8 cellular contexts compared by ENCODE assay signal in the genomic region with DNA sequence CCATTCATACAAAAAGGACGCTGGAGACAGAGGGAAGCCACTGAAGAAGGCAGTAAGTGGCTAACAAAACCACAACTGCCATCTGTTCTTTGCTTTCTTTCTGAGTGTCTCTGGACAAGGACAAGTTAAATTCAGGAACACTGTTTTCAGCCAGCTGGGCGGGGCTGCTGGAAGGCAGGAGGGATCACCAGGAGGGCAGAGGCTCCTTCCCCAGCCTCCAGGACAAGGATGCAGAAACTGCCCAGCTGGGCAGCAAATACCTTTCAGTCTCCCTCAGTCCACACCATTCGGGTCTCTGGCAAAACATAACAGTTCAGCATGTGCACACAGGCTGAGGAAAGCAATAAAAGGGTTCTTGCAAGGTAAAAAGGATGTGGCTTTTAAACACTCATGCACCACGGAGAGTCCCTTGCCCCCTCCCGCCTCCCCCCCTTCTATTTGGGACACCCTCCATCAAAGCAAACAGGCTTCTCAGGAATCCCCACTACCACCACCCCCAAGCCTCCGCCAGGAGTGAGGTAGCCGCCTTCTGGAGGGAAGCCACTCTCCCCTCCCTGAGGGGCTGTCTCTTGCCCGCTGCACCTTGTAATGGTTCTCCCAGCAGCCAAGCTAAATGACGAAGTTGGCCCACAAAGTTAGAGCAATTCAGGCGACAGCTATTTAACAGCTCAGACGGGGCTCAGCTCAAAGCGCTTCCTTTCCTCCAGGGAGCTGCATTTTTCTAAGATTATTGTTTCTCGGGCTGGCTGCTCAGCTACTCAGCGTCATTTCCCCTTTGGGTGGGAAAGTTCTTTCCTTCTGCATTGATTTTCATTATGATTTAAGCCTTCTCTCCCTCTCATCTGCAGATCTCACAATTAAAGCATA. TPM values are rescaled to one million over a fixed set of nuclear protein-coding genes. Genes with fewer than 3 reads are reported as not detected.
DNase-seq lines count a peak whose midpoint lies in the region; ATAC-seq and TF ChIP-seq lines count a peak whose summit lies in the region.

No MANE protein-coding gene starts in this region.

- H3K36me3 ChIP-seq in HAP-1 (replicated peaks) (0 out of 2 replicates have a peak, but pooled peaks cover 4% of the 10 kb centered on the region), liver (ENCODE audit: control insufficient read depth in 4 of 4, insufficient read depth in 3 of 4, low read depth in 1 of 4, low read length in 3 of 4) (no peaks in the 10 kb centered on the region)

- peaks cover 3% of the 10 kb centered on the region for H3K27me3 Mint-ChIP-seq in brain

- H3K4me1 Mint-ChIP-seq in brain = peaks cover 59% of the 10 kb centered on the region

- H3K4me1 ChIP-seq in HAP-1 (peaks cover 26% of the 10 kb centered on the region), liver (ENCODE audit: control insufficient read depth in 4 of 4, insufficient read depth in 4 of 4, low read length in 3 of 4) (peaks cover 4 to 29% (median 21%) of the 10 kb centered on the region in 4 donors)

- DNase-seq in 8988T (peak; percentile 48), HAP-1 (ENCODE audit: low spot score in 2 of 2) (peak; percentile 28 to 54), SIG-M5 treated with dmso at 0.1 percent for 504 hours (lab: John Stamatoyannopoulos, UW; ENCODE audit: unreplicated experiment) (no peak)
- DNase-seq in stimulated activated CD4-positive, alpha-beta T cell treated with anti-CD3 and anti-CD28 coated beads, TNF-alpha, amount 100 ng/mL, for 48 hours (ENCODE audit: low read depth in 3 of 3) = peak; percentile 24 to 43 (median 33)

- H3K9ac ChIP-seq in liver (ENCODE audit: low read depth in 1 of 2, low read length in 2 of 2) = peak overlapping the region in 1 of 2 donors; percentile 12

- H3K4me3 Mint-ChIP-seq in brain = peak overlapping the region; percentile 62 to 97 (median 85)

- TF ChIP-seq RAD21 in liver (IDR thresholded peaks at IDR 0.05) = peak in 1 of 2 donors; percentile 6

- H3K9me3 ChIP-seq in HAP-1 (no peaks in the 10 kb centered on the region), liver (ENCODE audit: control insufficient read depth in 4 of 4, low read length in 3 of 4) (no peaks in the 10 kb centered on the region)

- H3K4me3 ChIP-seq in HAP-1 (no peak overlapping the region), liver (ENCODE audit: low read depth in 1 of 3, low read length in 3 of 3) (no peak overlapping the region)

- H3K36me3 Mint-ChIP-seq in brain = no peaks in the 10 kb centered on the region

- in situ Hi-C loops in HAP-1 (cut with MboI; ENCODE audit: low sequenced_read_pairs) = no loop called here

- no peaks in the 10 kb centered on the region for H3K9me3 Mint-ChIP-seq in brain

- H3K27ac Mint-ChIP-seq in brain = peak overlapping the region; percentile 54 to 97 (median 86)

- TF ChIP-seq CTCF in VCaP (conservative IDR thresholded peaks at IDR 0.05) (no peak), brain (conservative IDR thresholded peaks at IDR 0.05) (no peak), liver (IDR thresholded peaks at IDR 0.05; ENCODE audit: low read depth, low read length, missing input control) (no peak)

- ATAC-seq in HG03039 (IDR thresholded peaks at IDR 0.05; ENCODE audit: unreplicated experiment) = no peak

- H3K27ac ChIP-seq in VCaP = peak overlapping the region; percentile 16; the same call in 1 of the 2 replicates
- peak overlapping the region; percentile 0 to 6 for H3K27ac ChIP-seq in liver (ENCODE audit: low read depth in 1 of 2, low read length in 2 of 2)

- H3K27me3 ChIP-seq in HAP-1 (ENCODE audit: low read depth) (no peaks in the 10 kb centered on the region), liver (ENCODE audit: control insufficient read depth in 4 of 4, insufficient read depth in 4 of 4, low read length in 3 of 4) (no peaks in the 10 kb centered on the region)

- WGBS in liver = 62% methylated on average over 14 of the region's 14 CpGs

TF ChIP-seq in liver, 16 proteins besides CTCF, POLR2A, EP300 and RAD21:
- TF ChIP-seq, protein P1, sequence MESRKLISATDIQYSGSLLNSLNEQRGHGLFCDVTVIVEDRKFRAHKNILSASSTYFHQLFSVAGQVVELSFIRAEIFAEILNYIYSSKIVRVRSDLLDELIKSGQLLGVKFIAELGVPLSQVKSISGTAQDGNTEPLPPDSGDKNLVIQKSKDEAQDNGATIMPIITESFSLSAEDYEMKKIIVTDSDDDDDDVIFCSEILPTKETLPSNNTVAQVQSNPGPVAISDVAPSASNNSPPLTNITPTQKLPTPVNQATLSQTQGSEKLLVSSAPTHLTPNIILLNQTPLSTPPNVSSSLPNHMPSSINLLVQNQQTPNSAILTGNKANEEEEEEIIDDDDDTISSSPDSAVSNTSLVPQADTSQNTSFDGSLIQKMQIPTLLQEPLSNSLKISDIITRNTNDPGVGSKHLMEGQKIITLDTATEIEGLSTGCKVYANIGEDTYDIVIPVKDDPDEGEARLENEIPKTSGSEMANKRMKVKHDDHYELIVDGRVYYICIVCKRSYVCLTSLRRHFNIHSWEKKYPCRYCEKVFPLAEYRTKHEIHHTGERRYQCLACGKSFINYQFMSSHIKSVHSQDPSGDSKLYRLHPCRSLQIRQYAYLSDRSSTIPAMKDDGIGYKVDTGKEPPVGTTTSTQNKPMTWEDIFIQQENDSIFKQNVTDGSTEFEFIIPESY (IDR thresholded peaks at IDR 0.05) = no peak
- TF ChIP-seq, protein P2, sequence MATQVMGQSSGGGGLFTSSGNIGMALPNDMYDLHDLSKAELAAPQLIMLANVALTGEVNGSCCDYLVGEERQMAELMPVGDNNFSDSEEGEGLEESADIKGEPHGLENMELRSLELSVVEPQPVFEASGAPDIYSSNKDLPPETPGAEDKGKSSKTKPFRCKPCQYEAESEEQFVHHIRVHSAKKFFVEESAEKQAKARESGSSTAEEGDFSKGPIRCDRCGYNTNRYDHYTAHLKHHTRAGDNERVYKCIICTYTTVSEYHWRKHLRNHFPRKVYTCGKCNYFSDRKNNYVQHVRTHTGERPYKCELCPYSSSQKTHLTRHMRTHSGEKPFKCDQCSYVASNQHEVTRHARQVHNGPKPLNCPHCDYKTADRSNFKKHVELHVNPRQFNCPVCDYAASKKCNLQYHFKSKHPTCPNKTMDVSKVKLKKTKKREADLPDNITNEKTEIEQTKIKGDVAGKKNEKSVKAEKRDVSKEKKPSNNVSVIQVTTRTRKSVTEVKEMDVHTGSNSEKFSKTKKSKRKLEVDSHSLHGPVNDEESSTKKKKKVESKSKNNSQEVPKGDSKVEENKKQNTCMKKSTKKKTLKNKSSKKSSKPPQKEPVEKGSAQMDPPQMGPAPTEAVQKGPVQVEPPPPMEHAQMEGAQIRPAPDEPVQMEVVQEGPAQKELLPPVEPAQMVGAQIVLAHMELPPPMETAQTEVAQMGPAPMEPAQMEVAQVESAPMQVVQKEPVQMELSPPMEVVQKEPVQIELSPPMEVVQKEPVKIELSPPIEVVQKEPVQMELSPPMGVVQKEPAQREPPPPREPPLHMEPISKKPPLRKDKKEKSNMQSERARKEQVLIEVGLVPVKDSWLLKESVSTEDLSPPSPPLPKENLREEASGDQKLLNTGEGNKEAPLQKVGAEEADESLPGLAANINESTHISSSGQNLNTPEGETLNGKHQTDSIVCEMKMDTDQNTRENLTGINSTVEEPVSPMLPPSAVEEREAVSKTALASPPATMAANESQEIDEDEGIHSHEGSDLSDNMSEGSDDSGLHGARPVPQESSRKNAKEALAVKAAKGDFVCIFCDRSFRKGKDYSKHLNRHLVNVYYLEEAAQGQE (IDR thresholded peaks at IDR 0.05) = no peak
- TF ChIP-seq HNF4G (IDR thresholded peaks at IDR 0.05) = no peak
- TF ChIP-seq, protein P3, sequence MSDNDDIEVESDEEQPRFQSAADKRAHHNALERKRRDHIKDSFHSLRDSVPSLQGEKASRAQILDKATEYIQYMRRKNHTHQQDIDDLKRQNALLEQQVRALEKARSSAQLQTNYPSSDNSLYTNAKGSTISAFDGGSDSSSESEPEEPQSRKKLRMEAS (IDR thresholded peaks at IDR 0.05) = no peak
- TF ChIP-seq, protein P4, sequence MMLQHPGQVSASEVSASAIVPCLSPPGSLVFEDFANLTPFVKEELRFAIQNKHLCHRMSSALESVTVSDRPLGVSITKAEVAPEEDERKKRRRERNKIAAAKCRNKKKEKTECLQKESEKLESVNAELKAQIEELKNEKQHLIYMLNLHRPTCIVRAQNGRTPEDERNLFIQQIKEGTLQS (IDR thresholded peaks at IDR 0.05) = no peak
- TF ChIP-seq HNF4A (conservative IDR thresholded peaks at IDR 0.05) = no peak
- no peak for TF ChIP-seq SP1 (IDR thresholded peaks at IDR 0.05)
- no peak for TF ChIP-seq EGR1 (IDR thresholded peaks at IDR 0.05; ENCODE audit: low read depth in 2 of 2)
- no peak for TF ChIP-seq JUND (IDR thresholded peaks at IDR 0.05)
- no peak for TF ChIP-seq TAF1 (conservative IDR thresholded peaks at IDR 0.05)
- no peak for TF ChIP-seq GABPA (IDR thresholded peaks at IDR 0.05 in 1 of 2, conservative IDR thresholded peaks at IDR 0.05 in 1 of 2)
- no peak for TF ChIP-seq RXRA (IDR thresholded peaks at IDR 0.05)
- no peak for TF ChIP-seq FOXA1 (IDR thresholded peaks at IDR 0.05)
- no peak for TF ChIP-seq YY1 (IDR thresholded peaks at IDR 0.05)
- no peak for TF ChIP-seq FOXA2 (IDR thresholded peaks at IDR 0.05)
- TF ChIP-seq NR2F2 (IDR thresholded peaks at IDR 0.05) = no peak
TF ChIP-seq in liver: peak in this region for 0.

RNA-seq across cellular contexts. Expression of a gene that starts 3.8 kb away (rescaled TPM):
- polyA plus RNA-seq in brain (ENCODE audit: insufficient read depth, low read depth, low replicate concordance) (13.9 TPM), liver (1 to 10 TPM; 1.4 to 4.8 TPM)
- total RNA-seq in liver = 10 to 100 TPM in 1 of 2 donors, 1 to 10 TPM in 1; 5.9 to 16.0 TPM
